ENCODE assay signal across 9 cellular contexts in genomic region chr12:61647566-61647965, GRCh38.
"Had no signal": no experiment of that assay in that cellular context is flagged by ENCODE, and none has a peak within 500 bp of the region (broad histone marks: within the 10 kb centered on the region; RNA-seq: fewer than 3 reads in every experiment).

No MANE protein-coding gene starts in this region.

- H3K4me2 ChIP-seq: GM23338 had no signal

- H3K9ac ChIP-seq: GM23248 had no signal

- H3K27ac Mint-ChIP-seq: HFFc6 had no signal

- H3K36me3 ChIP-seq: HAP-1 had no signal

- H3K4me1 ChIP-seq: HAP-1 had no signal

- DNase-seq: GM23248, GOT3, H7, H9, HCEC 1CT, HFFc6 had no signal

- H3K9me3 Mint-ChIP-seq: GM23338 had no signal

- ATAC-seq: HCT116 had no signal

- H3K9me3 ChIP-seq: HAP-1 had no signal

- H3K27ac ChIP-seq: GM23248 had no signal

- H3K4me3 ChIP-seq: GM23248, GM23338, HAP-1 had no signal

- H2AFZ ChIP-seq: GM23248 had no signal

- H3K4me3 Mint-ChIP-seq: GM23338, H9, HFFc6 had no signal
